15 cellular contexts compared by ENCODE assay signal in genomic region chr2:46325178-46325928, GRCh38. TPM values are rescaled to one million over a fixed set of nuclear protein-coding genes. Genes with fewer than 3 reads are reported as not detected.
DNase-seq lines count a peak whose midpoint lies in the region; ATAC-seq and TF ChIP-seq lines count a peak whose summit lies in the region.
"Had no signal": no experiment of that assay in that cellular context is flagged by ENCODE, and none has a peak within 500 bp of the region (broad histone marks: within the 10 kb centered on the region; RNA-seq: fewer than 3 reads in every experiment).

No MANE protein-coding gene starts in this region.

- H3K27me3 Mint-ChIP-seq in activated naive CD8-positive, alpha-beta T cell treated with anti-CD3 and anti-CD28 coated beads, Interleukin-2, amount 50 U/mL, for 24 hours: no peaks in the 10 kb centered on the region

- H3K36me3 ChIP-seq in PC-9 (ENCODE audit: low read depth) (peaks cover 8% of the 10 kb centered on the region; the same call in 1 of the 2 replicates), right lobe of liver (no peaks in the 10 kb centered on the region)
- H3K36me3 ChIP-seq: Peyer's patch had no signal

- CTCF ChIA-PET in PC-9 (lab: Charles Lee): interaction anchor here (0.6 kb wide), 3 partner anchors 15 to 297 kb away, joined by 3 to 4 read pairs (median 4); no protein-coding TSS in a partner anchor

- H3K9me2 ChIP-seq in PC-9 (ENCODE audit: insufficient read depth): no peaks in the 10 kb centered on the region

- no peak overlapping the region for H3K4me3 Mint-ChIP-seq in activated naive CD8-positive, alpha-beta T cell treated with anti-CD3 and anti-CD28 coated beads, Interleukin-2, amount 50 U/mL, for 24 hours

- DNase-seq in Daoy (ENCODE audit: low read depth): peak; percentile 56
- peak; percentile 63 to 71 for DNase-seq in PC-9
- DNase-seq in dedifferentiated amniotic fluid mesenchymal stem cell (ENCODE audit: extremely low spot score): peak; percentile 30
- no peak for DNase-seq in right lobe of liver
- no peak for DNase-seq in activated naive CD8-positive, alpha-beta T cell treated with anti-CD3 and anti-CD28 coated beads, Interleukin-2, amount 50 U/mL, for 24 hours
- no peak for DNase-seq in posterior vena cava (ENCODE audit: low spot score)
- DNase-seq in H4 (ENCODE audit: low spot score): no peak
- DNase-seq: activated CD4-positive, alpha-beta T cell treated with anti-CD3 and anti-CD28 coated beads, Interleukin-2, amount 50 U/mL, for 4 hours; amniotic stem cell; Calu3; GOT3; NCI-H1417 treated with DMSO at 0.1 percent for 48 hours; Peyer's patch had no signal

- H4K20me1 ChIP-seq in PC-9 (ENCODE audit: insufficient read depth): peaks cover 20% of the 10 kb centered on the region

- TF ChIP-seq CTCF in PC-9 (conservative IDR thresholded peaks at IDR 0.05): no peak
- TF ChIP-seq CTCF in right lobe of liver (IDR thresholded peaks at IDR 0.05): no peak

- WGBS in right lobe of liver (ENCODE audit: insufficient coverage, low coverage, low lambda C conversion rate, missing lambda C conversion rate): 85% methylated on average over 5 of the region's 6 CpGs

- no peak overlapping the region for H3K27ac Mint-ChIP-seq in activated naive CD8-positive, alpha-beta T cell treated with anti-CD3 and anti-CD28 coated beads, Interleukin-2, amount 50 U/mL, for 24 hours

- POLR2A ChIA-PET in PC-9 (lab: Charles Lee; ENCODE audit: unreplicated experiment): interaction anchor here (0.6 to 0.7 kb wide), 3 partner anchors 10 to 40 kb away, joined by 3 to 9 read pairs (median 3); no protein-coding TSS in a partner anchor

- intact Hi-C loops in PC-9 (cut with micrococcal nuclease; ENCODE audit: unreplicated experiment): loop anchor here (1.0 kb wide), 2 partner anchors 10 to 19 kb away; no protein-coding TSS in a partner anchor
- intact Hi-C loops in right lobe of liver (cut with DNase I): no loop called here
- intact Hi-C loops in posterior vena cava (cut with DNase I): no loop called here

- no peaks in the 10 kb centered on the region for H3K4me1 Mint-ChIP-seq in activated naive CD8-positive, alpha-beta T cell treated with anti-CD3 and anti-CD28 coated beads, Interleukin-2, amount 50 U/mL, for 24 hours

- ATAC-seq in right lobe of liver: peak in 3 of 4 donors; percentile 7 to 49 (median 9)
- no peak for ATAC-seq in HG02885 (IDR thresholded peaks at IDR 0.05; ENCODE audit: poor library complexity, unreplicated experiment)
- ATAC-seq in activated naive CD8-positive, alpha-beta T cell treated with anti-CD3 and anti-CD28 coated beads, Interleukin-2, amount 50 U/mL, for 24 hours: no peak

- no peak for TF ChIP-seq POLR2A in right lobe of liver (IDR thresholded peaks at IDR 0.05)

- H3K79me2 ChIP-seq in PC-9 (ENCODE audit: low read depth): peaks cover 95% of the 10 kb centered on the region

- H3K27me3 ChIP-seq in PC-9 (ENCODE audit: insufficient read depth, low read depth) (no peaks in the 10 kb centered on the region), right lobe of liver (no peaks in the 10 kb centered on the region)
- H3K27me3 ChIP-seq: Peyer's patch had no signal

- peak overlapping the region; percentile 48; the same call in 1 of the 2 replicates for H3K27ac ChIP-seq in PC-9
- peak overlapping the region; percentile 31 to 93 (median 70) for H3K27ac ChIP-seq in right lobe of liver
- H3K27ac ChIP-seq: KMS-11, Peyer's patch had no signal

- BruUV-seq in PC-9 (replicated peaks; lab: Mats Ljungman, UMichigan): no TSS peak

- peaks cover 54% of the 10 kb centered on the region for H3F3A ChIP-seq in PC-9 (ENCODE audit: insufficient read depth, low read depth)

- H3K4me3 ChIP-seq in PC-9 (no peak overlapping the region), right lobe of liver (no peak overlapping the region)
- H3K4me3 ChIP-seq: Peyer's patch had no signal

- H3K36me3 Mint-ChIP-seq in activated naive CD8-positive, alpha-beta T cell treated with anti-CD3 and anti-CD28 coated beads, Interleukin-2, amount 50 U/mL, for 24 hours (ENCODE audit: low read depth): no peaks in the 10 kb centered on the region

- H3K9me3 Mint-ChIP-seq in activated naive CD8-positive, alpha-beta T cell treated with anti-CD3 and anti-CD28 coated beads, Interleukin-2, amount 50 U/mL, for 24 hours: no peaks in the 10 kb centered on the region

- H2AFZ ChIP-seq in PC-9: no peak overlapping the region

- H3K4me2 ChIP-seq in PC-9: peak overlapping the region; percentile 42; the same call in 1 of the 2 replicates
- H3K4me2 ChIP-seq: KMS-11 had no signal

- peaks cover 63% of the 10 kb centered on the region for H3K4me1 ChIP-seq in PC-9 (replicated peaks; ENCODE audit: insufficient read depth)
- H3K4me1 ChIP-seq in right lobe of liver: peaks cover 0 to 99% (median 49%) of the 10 kb centered on the region in 4 donors

- H3K9me3 ChIP-seq in PC-9 (ENCODE audit: insufficient read depth, low read depth) (no peaks in the 10 kb centered on the region), right lobe of liver (no peaks in the 10 kb centered on the region)
- H3K9me3 ChIP-seq: Peyer's patch had no signal

RNA-seq across cellular contexts. Expression of gene EPAS1, which starts 28.1 kb away (rescaled TPM):
- 2.4 and 3.4 TPM in 2 replicates for total RNA-seq in Daoy (2014; rRNA removed; shearing (Covaris generic))
- total RNA-seq in PC-9 (2021): 127 and 163 TPM in 2 replicates
- total RNA-seq in right lobe of liver: 100 to 1,000 TPM; 101 to 232 (median 170) TPM
- total RNA-seq in posterior vena cava: 100 to 1,000 TPM; 374 to 478 TPM
- 30.5 and 31.6 TPM in 2 replicates for total RNA-seq in H4 (2014; rRNA removed; shearing (Covaris generic))

Comparison
In these comparisons a context has a peak if more than half of its experiments do, and no peak if none do; other contexts are left out.
1. DNase-seq: peak in Daoy (single experiment), PC-9 (2 of 2) and dedifferentiated amniotic fluid mesenchymal stem cell (single experiment); none in right lobe of liver (0 of 3), activated naive CD8-positive, alpha-beta T cell treated with anti-CD3 and anti-CD28 coated beads, Interleukin-2, amount 50 U/mL, for 24 hours (single experiment), posterior vena cava (single experiment) and H4 (single experiment).
2. ATAC-seq: peak in right lobe of liver (3 of 4); none in HG02885 (single experiment) and activated naive CD8-positive, alpha-beta T cell treated with anti-CD3 and anti-CD28 coated beads, Interleukin-2, amount 50 U/mL, for 24 hours (single experiment).